Comparison of ENCODE assay signal across 9 cellular contexts in genomic region chr4:15756361-15756861, GRCh38. TPM values are rescaled to one million over a fixed set of nuclear protein-coding genes. Genes with fewer than 3 reads are reported as not detected.
DNase-seq lines count a peak whose midpoint lies in the region; ATAC-seq, FAIRE-seq and TF ChIP-seq lines count a peak whose summit lies in the region.
"Had no signal": no experiment of that assay in that cellular context is flagged by ENCODE, and none has a peak within 500 bp of the region (broad histone marks: within the 10 kb centered on the region; RNA-seq: fewer than 3 reads in every experiment).

No MANE protein-coding gene starts in this region.

- H3K36me3 Mint-ChIP-seq in T-helper 17 cell (ENCODE audit: low read depth) = no peaks in the 10 kb centered on the region
- H3K36me3 Mint-ChIP-seq in astrocyte (ENCODE audit: low read depth, unreplicated experiment) = no peaks in the 10 kb centered on the region

- ATAC-seq in GM19397 (IDR thresholded peaks at IDR 0.05; ENCODE audit: unreplicated experiment) (peak; percentile 79), HG03442 (IDR thresholded peaks at IDR 0.05; ENCODE audit: unreplicated experiment) (peak; percentile 80), T-helper 17 cell (peak; percentile 87), right cardiac atrium (no peak), omental fat pad (ENCODE audit: low FRiP score) (no peak)

- H3K27me3 Mint-ChIP-seq in T-helper 17 cell (no peaks in the 10 kb centered on the region), astrocyte (ENCODE audit: low read depth, unreplicated experiment) (no peaks in the 10 kb centered on the region)

- peak overlapping the region; percentile 94 for H3K27ac Mint-ChIP-seq in T-helper 17 cell
- H3K27ac Mint-ChIP-seq in astrocyte (ENCODE audit: unreplicated experiment) = peak overlapping the region; percentile 36

- no peak overlapping the region for H2AFZ ChIP-seq in astrocyte (ENCODE audit: low read depth, low read length)

- H3K4me3 ChIP-seq in AG10803 (ENCODE audit: low read length) (no peak overlapping the region), astrocyte (ENCODE audit: insufficient read depth, low read depth, low read length) (no peak overlapping the region), right cardiac atrium (ENCODE audit: low read length) (no peak overlapping the region)

- H3K9ac ChIP-seq in astrocyte (ENCODE audit: low read length) = peak overlapping the region; percentile 50

- no peaks in the 10 kb centered on the region for H3K36me3 ChIP-seq in astrocyte (ENCODE audit: insufficient read depth, low read length)

- no peak for DNase-seq in AG10803 (ENCODE audit: low read depth)
- peak; percentile 26 to 54 (median 46) for DNase-seq in T-helper 17 cell
- peak; percentile 75 for DNase-seq in astrocyte (ENCODE audit: low read depth)
- DNase-seq in stimulated activated CD4-positive, alpha-beta T cell treated with anti-CD3 and anti-CD28 coated beads, Interleukin-2, amount 100 ng/mL, for 24 hours = peak; percentile 73 to 79
- DNase-seq in right cardiac atrium = no peak
- no peak for DNase-seq in omental fat pad (ENCODE audit: low spot score)

- H4K20me1 ChIP-seq in astrocyte (ENCODE audit: insufficient read depth, low read length) = no peaks in the 10 kb centered on the region

- H3K4me3 Mint-ChIP-seq in T-helper 17 cell = peak overlapping the region; percentile 79
- no peak overlapping the region for H3K4me3 Mint-ChIP-seq in astrocyte (ENCODE audit: unreplicated experiment)

- peaks cover 7% of the 10 kb centered on the region for H3K9me3 Mint-ChIP-seq in astrocyte (ENCODE audit: unreplicated experiment)

- peaks cover 40% of the 10 kb centered on the region for H3K4me1 Mint-ChIP-seq in T-helper 17 cell
- H3K4me1 Mint-ChIP-seq in astrocyte (ENCODE audit: low read depth, unreplicated experiment) = peaks cover 32% of the 10 kb centered on the region

- intact Hi-C loops in right cardiac atrium (cut with DNase I) = no loop called here

- H3K4me1 ChIP-seq in astrocyte (ENCODE audit: insufficient read depth, low read length) (peaks cover 30% of the 10 kb centered on the region), right cardiac atrium (ENCODE audit: control insufficient read depth, insufficient read depth, low read length) (no peaks in the 10 kb centered on the region)

- no peaks in the 10 kb centered on the region for H3K79me2 ChIP-seq in astrocyte (ENCODE audit: insufficient read depth, low read length)

- peak overlapping the region; percentile 66 for H3K4me2 ChIP-seq in astrocyte (ENCODE audit: low read length)

- TF ChIP-seq CTCF in AG10803 (conservative IDR thresholded peaks at IDR 0.05; ENCODE audit: low read length) (0 out of 2 replicates have a peak, but pooled peaks have one; percentile 13), astrocyte (IDR thresholded peaks at IDR 0.05; ENCODE audit: insufficient read depth, low read depth, low read length) (peak; percentile 50), omental fat pad (IDR thresholded peaks at IDR 0.05) (no peak)

- FAIRE-seq in astrocyte (lab: Jason Lieb, UNC) = peak; percentile 63
- FAIRE-seq: islet of Langerhans had no signal

- H3K9me3 ChIP-seq in T-helper 17 cell (ENCODE audit: control insufficient read depth, low read length, poor library complexity, severe bottlenecking) (no peaks in the 10 kb centered on the region), astrocyte (ENCODE audit: insufficient read depth, low read depth, low read length) (no peaks in the 10 kb centered on the region), right cardiac atrium (ENCODE audit: control insufficient read depth, low read length) (no peaks in the 10 kb centered on the region)

- peak overlapping the region; percentile 85 for H3K27ac ChIP-seq in astrocyte (ENCODE audit: low read depth, low read length)
- no peak overlapping the region for H3K27ac ChIP-seq in right cardiac atrium (ENCODE audit: low read length)

- 68% methylated on average over 6 of the region's 6 CpGs for WGBS in right cardiac atrium

- H3K27me3 ChIP-seq in astrocyte (ENCODE audit: insufficient read depth, low read length) (no peaks in the 10 kb centered on the region), right cardiac atrium (ENCODE audit: control insufficient read depth, insufficient read depth) (no peaks in the 10 kb centered on the region)

RNA-seq across cellular contexts. Expression of gene CD38, which starts 21.7 kb away (rescaled TPM):
- total RNA-seq in T-helper 17 cell (1 to 10 TPM; 1.4 TPM), astrocyte (0.94 and 1.0 TPM in 2 replicates), right cardiac atrium (10 to 100 TPM in 1 of 4 donors, 1 to 10 TPM in 3; 3.2 to 10.3 (median 5.8) TPM), omental fat pad (10 to 100 TPM in 1 of 4 donors, 1 to 10 TPM in 3; 7.3 to 13.9 (median 9.2) TPM)
- 3.5 TPM for polyA plus RNA-seq in right cardiac atrium

RNA-seq across cellular contexts. Expression of gene BST1, which starts 53.5 kb away (rescaled TPM):
- total RNA-seq in T-helper 17 cell (1 to 10 TPM in 1 of 2 donors, under 1 TPM in 1; 0.89 to 1.9 TPM), astrocyte (19.5 and 24.5 TPM in 2 replicates), right cardiac atrium (10 to 100 TPM in 1 of 4 donors, 1 to 10 TPM in 3; 6.3 to 10.9 (median 8.2) TPM), omental fat pad (10 to 100 TPM; 22.5 to 34.4 (median 24.5) TPM)
- 9.8 TPM for polyA plus RNA-seq in right cardiac atrium

Comparison
In these comparisons a context has a peak if more than half of its experiments do, and no peak if none do; other contexts are left out.
1. DNase-seq: peak in T-helper 17 cell (3 of 3), astrocyte (single experiment) and stimulated activated CD4-positive, alpha-beta T cell treated with anti-CD3 and anti-CD28 coated beads, Interleukin-2, amount 100 ng/mL, for 24 hours (2 of 2); none in AG10803 (single experiment), right cardiac atrium (0 of 3) and omental fat pad (single experiment).
2. CTCF ChIP-seq: peak in AG10803 (single experiment) and astrocyte (single experiment); none in omental fat pad (0 of 3).
3. ATAC-seq: peak in GM19397 (single experiment), HG03442 (single experiment) and T-helper 17 cell (single experiment); none in right cardiac atrium (0 of 2) and omental fat pad (single experiment).